In the genomic region with DNA sequence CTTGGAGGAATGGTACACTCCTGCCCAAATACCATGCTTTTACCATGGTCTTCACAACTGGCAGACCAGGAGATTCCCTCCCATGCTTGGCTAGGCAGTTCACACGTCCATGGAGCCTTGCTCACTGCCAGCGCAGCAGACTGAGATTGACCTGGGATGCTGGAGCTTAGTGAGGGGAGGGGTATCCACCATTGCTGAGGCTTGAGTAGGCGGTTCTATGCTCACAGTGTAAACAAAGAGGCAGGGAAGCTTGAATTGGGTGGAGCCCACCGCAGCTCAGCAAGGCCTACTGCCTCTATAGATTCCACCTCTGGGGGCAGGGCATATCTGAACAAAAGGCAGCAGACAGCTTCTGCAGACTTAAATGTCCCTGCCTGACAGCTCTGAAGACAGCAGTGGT, we compare ENCODE assay signal across 6 cellular contexts.
DNase-seq lines count a peak whose midpoint lies in the region; TF ChIP-seq lines count a peak whose summit lies in the region.
"Not testable (repeated sequence)": the region's sequence is repeated elsewhere in the genome, so short reads cannot be mapped to it uniquely, and the experiment has no call there.

No MANE protein-coding gene starts in this region.

- not testable (repeated sequence) for H3K4me3 Mint-ChIP-seq in chondrocyte (ENCODE audit: unreplicated experiment); endodermal cell

- not testable (repeated sequence) for H3K27me3 ChIP-seq in NT2/D1 (ENCODE audit: insufficient read depth, insufficient read length); endodermal cell (ENCODE audit: control insufficient read depth, insufficient read depth, low read length, poor library complexity, severe bottlenecking); neuronal stem cell (ENCODE audit: control insufficient read depth in 3 of 3, insufficient read depth in 3 of 3, low read depth in 1 of 3, low read length in 3 of 3)

- peaks cover 21% of the 10 kb centered on the region for H3K36me3 Mint-ChIP-seq in chondrocyte (ENCODE audit: low read depth)
- H3K36me3 Mint-ChIP-seq in endodermal cell (ENCODE audit: low read depth) = not testable (repeated sequence)

- H2AFZ ChIP-seq in neuronal stem cell (ENCODE audit: low read length) = peak overlapping the region; percentile 93

- not testable (repeated sequence) for H4K91ac ChIP-seq in neuronal stem cell (ENCODE audit: low read depth, low read length, poor library complexity)

- not testable (repeated sequence) for H3K9me3 ChIP-seq in NT2/D1 (ENCODE audit: insufficient read depth, low read length); endodermal cell (ENCODE audit: control insufficient read depth, low read length); neuronal stem cell (replicated peaks in 1 of 2; ENCODE audit: control insufficient read depth in 2 of 2, insufficient read depth in 1 of 2, low read depth in 1 of 2, low read length in 2 of 2)

- H3K79me1 ChIP-seq in neuronal stem cell (ENCODE audit: low read depth, low read length) = not testable (repeated sequence)

- H3K27ac Mint-ChIP-seq in chondrocyte (ENCODE audit: unreplicated experiment); endodermal cell: not testable (repeated sequence)

- not testable (repeated sequence) for H3K4me1 ChIP-seq in NT2/D1 (ENCODE audit: insufficient read depth, insufficient read length); endodermal cell (ENCODE audit: control insufficient read depth, insufficient read depth, low read length); neuronal stem cell (ENCODE audit: control insufficient read depth in 2 of 2, insufficient read depth in 1 of 2, low read depth in 1 of 2, low read length in 2 of 2)

- H3K4ac ChIP-seq in neuronal stem cell (ENCODE audit: low read length) = not testable (repeated sequence)

- H3K4me2 ChIP-seq in neuronal stem cell (ENCODE audit: insufficient read depth, low read length, poor library complexity, severe bottlenecking) = not testable (repeated sequence)

- H3K14ac ChIP-seq in neuronal stem cell (ENCODE audit: low read length) = not testable (repeated sequence)

- not testable (repeated sequence) for H3K36me3 ChIP-seq in NT2/D1 (ENCODE audit: insufficient read depth, insufficient read length, low read length); endodermal cell (ENCODE audit: control insufficient read depth, insufficient read depth, low read length); neuronal stem cell (replicated peaks in 1 of 2; ENCODE audit: control insufficient read depth in 2 of 2, insufficient read depth in 2 of 2, low read length in 2 of 2)

- H3K18ac ChIP-seq in neuronal stem cell (ENCODE audit: low read length) = not testable (repeated sequence)

- peaks cover 26% of the 10 kb centered on the region for H3K9me3 Mint-ChIP-seq in chondrocyte (ENCODE audit: low read depth)
- peaks cover 15% of the 10 kb centered on the region for H3K9me3 Mint-ChIP-seq in endodermal cell

- TF ChIP-seq CTCF in chondrocyte (IDR thresholded peaks at IDR 0.05) = not testable (repeated sequence)
- TF ChIP-seq CTCF in endodermal cell (conservative IDR thresholded peaks at IDR 0.05) = peak; percentile 26

- not testable (repeated sequence) for H2AK5ac ChIP-seq in neuronal stem cell (ENCODE audit: low read depth, low read length)

- not testable (repeated sequence) for H3K23ac ChIP-seq in neuronal stem cell (ENCODE audit: low read depth, low read length, poor library complexity)

- DNase-seq in ELF-1 (ENCODE audit: low read depth, low spot score) (peak; percentile 83), NT2/D1 (ENCODE audit: low read depth, low spot score) (peak; percentile 23), chondrocyte (ENCODE audit: low spot score) (peak; percentile 44), endodermal cell (peak; percentile 75), islet precursor cell (peak; percentile 55), neuronal stem cell (ENCODE audit: low spot score) (peak; percentile 18)

- H3K27me3 Mint-ChIP-seq in chondrocyte (ENCODE audit: low read depth); endodermal cell (ENCODE audit: insufficient read depth): not testable (repeated sequence)

- not testable (repeated sequence) for H4K8ac ChIP-seq in neuronal stem cell (ENCODE audit: low read depth, low read length)

- not testable (repeated sequence) for H3K9ac ChIP-seq in NT2/D1 (ENCODE audit: insufficient read length, low read depth); endodermal cell (ENCODE audit: extremely low read depth, low read length, poor library complexity, severe bottlenecking); neuronal stem cell (ENCODE audit: low read depth, low read length, poor library complexity)

- H3K27ac ChIP-seq in endodermal cell (ENCODE audit: low read depth, low read length); neuronal stem cell (replicated peaks; ENCODE audit: low read length): not testable (repeated sequence)

- H2BK120ac ChIP-seq in neuronal stem cell (ENCODE audit: low read depth, low read length) = not testable (repeated sequence)

- H3K4me3 ChIP-seq in NT2/D1 (ENCODE audit: insufficient read length, low read depth); endodermal cell (ENCODE audit: low read length); neuronal stem cell (ENCODE audit: low read length in 2 of 2): not testable (repeated sequence)

- H2BK12ac ChIP-seq in neuronal stem cell (ENCODE audit: low read length) = not testable (repeated sequence)

- H2BK15ac ChIP-seq in neuronal stem cell (ENCODE audit: low read length) = not testable (repeated sequence)

- not testable (repeated sequence) for H3K4me1 Mint-ChIP-seq in chondrocyte (ENCODE audit: low read depth); endodermal cell

- H2BK5ac ChIP-seq in neuronal stem cell (ENCODE audit: low read length) = not testable (repeated sequence)

- 51 to 67% methylated on average over 4 of the region's 4 CpGs for WGBS in endodermal cell (ENCODE audit: insufficient coverage in 1 of 2, insufficient read length in 1 of 2), 2 experiments
- no CpG with 5 or more reads among the region's 4 CpGs for WGBS in neuronal stem cell (ENCODE audit: extremely low coverage in 2 of 2, insufficient read length in 2 of 2, insufficient replicate concordance in 1 of 2), 2 donors

Comparison
In these comparisons a context has a peak if more than half of its experiments do, and no peak if none do; other contexts are left out.
1. DNase-seq: peak in every context shown above with its lines; median percentile 83 in ELF-1; 75 in endodermal cell; 55 in islet precursor cell; 44 in chondrocyte; 23 in NT2/D1; 18 in neuronal stem cell.